ENCODE assay signal across 8 cellular contexts in genomic region chr4:107215222-107215621, GRCh38.
"Had no signal": no experiment of that assay in that cellular context is flagged by ENCODE, and none has a peak within 500 bp of the region (broad histone marks: within the 10 kb centered on the region; RNA-seq: fewer than 3 reads in every experiment).

No MANE protein-coding gene starts in this region.

- ATAC-seq: GM12878 had no signal

- DNase-seq: GDM1, GF-D8 had no signal

- H3K4me3 ChIP-seq: GM12878 had no signal

- FAIRE-seq: G401.6, GM12878, GM12891, GM12892, GM18507, GM19239 had no signal
